5 cellular contexts compared by ENCODE assay signal in the genomic region with DNA sequence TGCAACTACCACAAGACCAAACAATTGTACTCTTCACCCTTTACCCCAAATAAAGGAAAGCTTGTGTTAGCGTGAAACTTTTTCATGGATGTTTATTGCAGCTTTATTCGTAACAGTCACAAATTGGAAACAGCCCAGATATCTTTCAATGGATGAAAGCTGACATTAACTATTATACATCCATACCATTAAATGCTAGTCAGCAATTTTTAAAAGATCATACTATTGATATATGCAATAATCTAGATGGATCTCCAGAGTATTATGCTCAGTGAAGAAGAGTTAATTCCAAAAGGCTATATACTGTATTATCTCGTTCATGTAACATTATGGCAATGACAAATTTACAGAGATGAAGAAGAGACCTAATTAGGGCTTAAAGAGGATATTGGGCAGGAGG.
"Had no signal": no experiment of that assay in that cellular context is flagged by ENCODE, and none has a peak within 500 bp of the region (broad histone marks: within the 10 kb centered on the region; RNA-seq: fewer than 3 reads in every experiment).

No MANE protein-coding gene starts in this region.

- H3K4me2 ChIP-seq: KMS-11 had no signal

- DNase-seq: KBM-7, KG1 had no signal

- FAIRE-seq: HTR-8/SVneo had no signal

- H3K27ac ChIP-seq: HL-60, KMS-11 had no signal

- H3K9ac ChIP-seq: KMS-11 had no signal
